Comparison of ENCODE assay signal across 16 cellular contexts in genomic region chr22:48948575-48949170, GRCh38.
DNase-seq lines count a peak whose midpoint lies in the region; ATAC-seq and TF ChIP-seq lines count a peak whose summit lies in the region.
"Had no signal": no experiment of that assay in that cellular context is flagged by ENCODE, and none has a peak within 500 bp of the region (broad histone marks: within the 10 kb centered on the region; RNA-seq: fewer than 3 reads in every experiment).

No MANE protein-coding gene starts in this region.

- H2AK5ac ChIP-seq in neuronal stem cell (ENCODE audit: low read depth, low read length): no peak overlapping the region

- H3K18ac ChIP-seq in neuronal stem cell (ENCODE audit: low read length): peak overlapping the region; percentile 49

- H3K27me3 ChIP-seq in neuronal stem cell (ENCODE audit: control insufficient read depth in 3 of 3, insufficient read depth in 3 of 3, low read depth in 1 of 3, low read length in 3 of 3) (no peaks in the 10 kb centered on the region), upper lobe of right lung (no peaks in the 10 kb centered on the region)

- ATAC-seq in left ventricle myocardium superior: no peak
- no peak for ATAC-seq in upper lobe of right lung
- no peak for ATAC-seq in HG03460 (IDR thresholded peaks at IDR 0.05; ENCODE audit: unreplicated experiment)
- ATAC-seq: HCT116 had no signal

- no peak overlapping the region for H2BK12ac ChIP-seq in neuronal stem cell (ENCODE audit: low read length)

- H3K4me2 ChIP-seq in neuronal stem cell (ENCODE audit: insufficient read depth, low read length, poor library complexity, severe bottlenecking): no peak overlapping the region
- H3K4me2 ChIP-seq: PC-9 had no signal

- H3K27ac ChIP-seq in neuronal stem cell (replicated peaks; ENCODE audit: low read length) (no peak overlapping the region), upper lobe of right lung (no peak overlapping the region)
- H3K27ac ChIP-seq: PC-9 had no signal

- no peak for TF ChIP-seq CTCF in upper lobe of right lung (IDR thresholded peaks at IDR 0.05)

- no peak overlapping the region for H3K14ac ChIP-seq in neuronal stem cell (ENCODE audit: low read length)

- no peak overlapping the region for H2AFZ ChIP-seq in neuronal stem cell (ENCODE audit: low read length)
- H2AFZ ChIP-seq: PC-9 had no signal

- DNase-seq in cardiac septum (ENCODE audit: low spot score): peak; percentile 43
- DNase-seq in left ventricle myocardium superior: no peak
- DNase-seq in ecto neural progenitor cell (ENCODE audit: low spot score): peak; percentile 20
- DNase-seq in neuronal stem cell (ENCODE audit: low spot score): no peak
- peak; percentile 17 for DNase-seq in upper lobe of right lung
- DNase-seq in NCI-H2171 treated with DMSO at 0.1 percent for 48 hours (lab: John Stamatoyannopoulos, UW): no peak
- DNase-seq in putamen (ENCODE audit: low spot score): no peak
- DNase-seq: AML-193; CD4-positive, alpha-beta memory T cell; DMS79 treated with DMSO at 0.1 percent for 48 hours; NCI-H146; NCI-H2107; NCI-H446; PC-9 had no signal

- H3K4ac ChIP-seq in neuronal stem cell (ENCODE audit: low read length): no peak overlapping the region

- peaks cover 0 to 2% of the 10 kb centered on the region in 2 donors for H3K9me3 ChIP-seq in neuronal stem cell (replicated peaks in 1 of 2; ENCODE audit: control insufficient read depth in 2 of 2, insufficient read depth in 1 of 2, low read depth in 1 of 2, low read length in 2 of 2)
- H3K9me3 ChIP-seq in upper lobe of right lung: no peaks in the 10 kb centered on the region

- H3K4me1 ChIP-seq in neuronal stem cell (ENCODE audit: control insufficient read depth in 2 of 2, insufficient read depth in 1 of 2, low read depth in 1 of 2, low read length in 2 of 2) (peaks cover 0 to 4% of the 10 kb centered on the region in 2 donors), upper lobe of right lung (no peaks in the 10 kb centered on the region)

- H4K91ac ChIP-seq in neuronal stem cell (ENCODE audit: low read depth, low read length, poor library complexity): no peak overlapping the region

- peak overlapping the region; percentile 50 for H3K9ac ChIP-seq in neuronal stem cell (ENCODE audit: low read depth, low read length, poor library complexity)

- no peak overlapping the region for H3K23ac ChIP-seq in neuronal stem cell (ENCODE audit: low read depth, low read length, poor library complexity)

- intact Hi-C loops in cardiac septum (cut with DNase I): no loop called here
- intact Hi-C loops in left ventricle myocardium superior (cut with micrococcal nuclease): no loop called here
- intact Hi-C loops in upper lobe of right lung (cut with DNase I): no loop called here

- no peaks in the 10 kb centered on the region for H3K36me3 ChIP-seq in neuronal stem cell (replicated peaks in 1 of 2; ENCODE audit: control insufficient read depth in 2 of 2, insufficient read depth in 2 of 2, low read length in 2 of 2)
- H3K36me3 ChIP-seq in upper lobe of right lung: no peaks in the 10 kb centered on the region

- H3K4me3 ChIP-seq in neuronal stem cell (ENCODE audit: low read length in 2 of 2) (no peak overlapping the region), upper lobe of right lung (no peak overlapping the region)
- H3K4me3 ChIP-seq: PC-9 had no signal

- no peaks in the 10 kb centered on the region for H3K79me1 ChIP-seq in neuronal stem cell (ENCODE audit: low read depth, low read length)

- no peak overlapping the region for H2BK15ac ChIP-seq in neuronal stem cell (ENCODE audit: low read length)

- no peak overlapping the region for H2BK120ac ChIP-seq in neuronal stem cell (ENCODE audit: low read depth, low read length)

- no peak overlapping the region for H2BK5ac ChIP-seq in neuronal stem cell (ENCODE audit: low read length)

- WGBS in neuronal stem cell (ENCODE audit: extremely low coverage in 2 of 2, insufficient read length in 2 of 2, insufficient replicate concordance in 1 of 2), 2 donors: no CpG with 5 or more reads among the region's 6 CpGs

- H4K8ac ChIP-seq in neuronal stem cell (ENCODE audit: low read depth, low read length): no peak overlapping the region

Comparison
In these comparisons a context has a peak if more than half of its experiments do, and no peak if none do; other contexts are left out.
1. DNase-seq: peak in cardiac septum (single experiment), ecto neural progenitor cell (single experiment) and upper lobe of right lung (single experiment); none in left ventricle myocardium superior (single experiment), neuronal stem cell (single experiment), NCI-H2171 treated with DMSO at 0.1 percent for 48 hours (single experiment) and putamen (single experiment).